Comparison of ENCODE assay signal across 1 cellular context in genomic region chr10:15020966-15021365, GRCh38.
TF ChIP-seq lines count a peak whose summit lies in the region.

No MANE protein-coding gene starts in this region.

TF ChIP-seq in K562, 482 proteins besides CTCF, POLR2A, EP300 and RAD21 (continued from another document):
- 0 out of 2 replicates have a peak, but pooled peaks have one; percentile 22 for TF ChIP-seq ARID1B (IDR thresholded peaks at IDR 0.05)
- TF ChIP-seq GABPA (tag; conservative IDR thresholded peaks at IDR 0.05; ENCODE audit: low read depth), result peak; percentile 32; the same call in 1 of the 2 replicates
- peak; percentile 66; the same call in 1 of the 2 replicates for TF ChIP-seq SMAD4 (CRISPR knock-in tag; conservative IDR thresholded peaks at IDR 0.05)
- peak; percentile 76; the same call in 1 of the 2 replicates for TF ChIP-seq ELF4 (CRISPR knock-in tag; IDR thresholded peaks at IDR 0.05)
- peak; percentile 55; the same call in 1 of the 2 replicates for TF ChIP-seq ZNF121 (CRISPR knock-in tag; conservative IDR thresholded peaks at IDR 0.05)
